In the genomic region with DNA sequence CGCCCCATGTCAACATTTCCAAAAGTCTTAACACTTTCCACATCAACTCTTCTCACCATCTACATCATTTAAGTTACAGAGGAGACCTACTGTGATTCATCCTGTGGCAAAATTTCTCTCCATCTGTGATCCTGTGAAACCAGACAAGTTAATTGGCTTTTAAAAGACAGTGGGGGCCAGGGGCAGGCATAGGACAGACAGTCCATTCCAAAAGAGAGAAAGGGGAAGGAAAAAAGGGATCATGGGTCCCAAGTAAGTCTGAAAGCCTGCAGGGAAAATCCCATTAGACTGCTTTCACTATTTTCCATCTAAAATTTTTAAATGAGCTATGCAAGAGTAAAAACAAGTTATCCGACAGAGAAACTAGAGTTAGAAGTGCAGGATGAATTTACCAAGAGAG, we compare ENCODE assay signal across 8 cellular contexts.
A peak's percentile ranks its signal among the peaks of the same experiment; 100 is the strongest.
DNase-seq lines count a peak whose midpoint lies in the region; ATAC-seq, FAIRE-seq and TF ChIP-seq lines count a peak whose summit lies in the region.

No MANE protein-coding gene starts in this region.

- FAIRE-seq in GM12892 (lab: Jason Lieb, UNC): no peak

- no peak for TF ChIP-seq CTCF in BE2C (IDR thresholded peaks at IDR 0.05; ENCODE audit: low read depth, low read length)
- no peak for TF ChIP-seq CTCF in HEK293 (tag by site-specific recombination; IDR thresholded peaks at IDR 0.05)
- TF ChIP-seq CTCF in WTC11 (IDR thresholded peaks at IDR 0.05): no peak

- H3K27ac Mint-ChIP-seq in WTC11: peak overlapping the region; percentile 93

- no peaks in the 10 kb centered on the region for H3K9me3 ChIP-seq in BE2C
- no peaks in the 10 kb centered on the region for H3K9me3 ChIP-seq in HEK293 (ENCODE audit: control insufficient read depth, insufficient read depth, low read depth, low read length)
- H3K9me3 ChIP-seq in iPS-20b (ENCODE audit: insufficient read depth, low read depth, low read length): no peaks in the 10 kb centered on the region
- H3K9me3 ChIP-seq in subcutaneous abdominal adipose tissue (ENCODE audit: control insufficient read depth in 5 of 5, low read length in 5 of 5): no peaks in the 10 kb centered on the region

- peak overlapping the region; percentile 92 for H3K4me3 Mint-ChIP-seq in WTC11

- H3K36me3 ChIP-seq in BE2C (no peaks in the 10 kb centered on the region), HEK293 (ENCODE audit: control insufficient read depth in 2 of 2, insufficient read depth in 1 of 2, low read length in 2 of 2) (no peaks in the 10 kb centered on the region; a peak in 1 of 3 replicates), iPS-20b (ENCODE audit: insufficient read depth, low read depth, low read length) (no peaks in the 10 kb centered on the region), subcutaneous abdominal adipose tissue (ENCODE audit: control insufficient read depth in 5 of 5, insufficient read depth in 5 of 5, low read length in 5 of 5) (no peaks in the 10 kb centered on the region)

- H3K27me3 Mint-ChIP-seq in WTC11 (ENCODE audit: low read depth): no peaks in the 10 kb centered on the region

- H3K4me1 ChIP-seq in BE2C (no peaks in the 10 kb centered on the region), HEK293 (ENCODE audit: control insufficient read depth, insufficient read depth, low read length) (0 out of 2 replicates have a peak, but pooled peaks cover 2% of the 10 kb centered on the region), iPS-20b (ENCODE audit: insufficient read depth, low read length) (peaks cover 9% of the 10 kb centered on the region; the same call in 1 of the 2 replicates), subcutaneous abdominal adipose tissue (ENCODE audit: control insufficient read depth in 5 of 5, insufficient read depth in 5 of 5, low read length in 5 of 5) (peaks cover 3 to 21% (median 17%) of the 10 kb centered on the region in 5 donors)

- peaks cover 5% of the 10 kb centered on the region; the same call in 1 of the 2 replicates for H3K27me3 ChIP-seq in BE2C
- H3K27me3 ChIP-seq in iPS-20b (ENCODE audit: insufficient read depth, low read length): no peaks in the 10 kb centered on the region
- H3K27me3 ChIP-seq in subcutaneous abdominal adipose tissue (ENCODE audit: control insufficient read depth in 5 of 5, insufficient read depth in 4 of 5, low read length in 5 of 5): no peaks in the 10 kb centered on the region

- DNase-seq in BE2C (no peak), WTC11 (ENCODE audit: low spot score) (no peak), GM12892 (ENCODE audit: insufficient read length) (no peak), SW480 (ENCODE audit: low spot score) (no peak)
- DNase-seq in stimulated activated CD4-positive, alpha-beta T cell treated with anti-CD3 and anti-CD28 coated beads, Interleukin-2, amount 100 ng/mL, for 48 hours: no peak

- H3K27ac ChIP-seq in HEK293 (ENCODE audit: extremely low read depth, low read depth, low read length) (no peak overlapping the region), iPS-20b (ENCODE audit: low read length) (no peak overlapping the region), subcutaneous abdominal adipose tissue (ENCODE audit: low read depth, low read length) (peak overlapping the region; percentile 75)

- peaks cover 26% of the 10 kb centered on the region for H3K4me1 Mint-ChIP-seq in WTC11

- CTCF ChIA-PET in HEK293 (lab: Yijun Ruan, JAX): interaction anchor here (0.6 to 2.6 kb wide), 14 partner anchors 9 to 369 kb away, joined by 3 to 23 read pairs (median 4); no protein-coding TSS in a partner anchor
- CTCF ChIA-PET in WTC11 (lab: Charles Lee): interaction anchor here (0.5 to 3.4 kb wide), 24 partner anchors 10 to 353 kb away, joined by 3 to 69 read pairs (median 6); partner anchors contain the start of genes MICU2, MRPL57, SKA3 and ZDHHC20

- POLR2A ChIA-PET in HEK293 (lab: Yijun Ruan, JAX) (interaction anchor here (1.0 to 1.6 kb wide), 2 partner anchors 121 kb away, joined by 4 read pairs; partner anchors contain the start of genes MRPL57 and SKA3), WTC11 (lab: Charles Lee) (interaction anchor here (1.3 to 1.9 kb wide), 2 partner anchors 121 to 180 kb away, joined by 3 to 5 read pairs; partner anchors contain the start of genes MRPL57 and SKA3)

- ATAC-seq in WTC11: no peak

- no peak for TF ChIP-seq POLR2A in GM12892 (IDR thresholded peaks at IDR 0.05; ENCODE audit: low read depth, low read length)

- H3K9ac ChIP-seq in iPS-20b (ENCODE audit: low read depth, low read length) (peak overlapping the region; percentile 49; the same call in 1 of the 2 replicates), subcutaneous abdominal adipose tissue (ENCODE audit: low read length in 5 of 5) (peak overlapping the region; percentile 35 to 89 (median 60))

- no peaks in the 10 kb centered on the region for H3K36me3 Mint-ChIP-seq in WTC11

- H3K9me3 Mint-ChIP-seq in WTC11: no peaks in the 10 kb centered on the region

- H3K4me3 ChIP-seq in BE2C (ENCODE audit: low read depth, low read length) (peak overlapping the region; percentile 81), HEK293 (ENCODE audit: low read depth, low read length) (no peak overlapping the region), iPS-20b (ENCODE audit: low read length) (peak overlapping the region; percentile 98; the same call in 1 of the 2 replicates), subcutaneous abdominal adipose tissue (ENCODE audit: low read depth in 1 of 5, low read length in 5 of 5) (peak overlapping the region; percentile 89 to 98 (median 90))

TF ChIP-seq in HEK293, 187 proteins besides CTCF, POLR2A, EP300 and RAD21:
- TF ChIP-seq ZNF433 (tag by site-specific recombination; IDR thresholded peaks at IDR 0.05; ENCODE audit: low read depth) (no peak), PRDM1 (tag by site-specific recombination; IDR thresholded peaks at IDR 0.05) (peak; percentile 64)

TF ChIP-seq in WTC11, 78 proteins besides CTCF, POLR2A, EP300 and RAD21:
- TF ChIP-seq MAX (CRISPR knock-in tag; IDR thresholded peaks at IDR 0.05) (no peak), NR2C2 (CRISPR knock-in tag; IDR thresholded peaks at IDR 0.05) (no peak), ZNF138 (CRISPR knock-in tag; conservative IDR thresholded peaks at IDR 0.05) (no peak)
- TF ChIP-seq, protein P1, sequence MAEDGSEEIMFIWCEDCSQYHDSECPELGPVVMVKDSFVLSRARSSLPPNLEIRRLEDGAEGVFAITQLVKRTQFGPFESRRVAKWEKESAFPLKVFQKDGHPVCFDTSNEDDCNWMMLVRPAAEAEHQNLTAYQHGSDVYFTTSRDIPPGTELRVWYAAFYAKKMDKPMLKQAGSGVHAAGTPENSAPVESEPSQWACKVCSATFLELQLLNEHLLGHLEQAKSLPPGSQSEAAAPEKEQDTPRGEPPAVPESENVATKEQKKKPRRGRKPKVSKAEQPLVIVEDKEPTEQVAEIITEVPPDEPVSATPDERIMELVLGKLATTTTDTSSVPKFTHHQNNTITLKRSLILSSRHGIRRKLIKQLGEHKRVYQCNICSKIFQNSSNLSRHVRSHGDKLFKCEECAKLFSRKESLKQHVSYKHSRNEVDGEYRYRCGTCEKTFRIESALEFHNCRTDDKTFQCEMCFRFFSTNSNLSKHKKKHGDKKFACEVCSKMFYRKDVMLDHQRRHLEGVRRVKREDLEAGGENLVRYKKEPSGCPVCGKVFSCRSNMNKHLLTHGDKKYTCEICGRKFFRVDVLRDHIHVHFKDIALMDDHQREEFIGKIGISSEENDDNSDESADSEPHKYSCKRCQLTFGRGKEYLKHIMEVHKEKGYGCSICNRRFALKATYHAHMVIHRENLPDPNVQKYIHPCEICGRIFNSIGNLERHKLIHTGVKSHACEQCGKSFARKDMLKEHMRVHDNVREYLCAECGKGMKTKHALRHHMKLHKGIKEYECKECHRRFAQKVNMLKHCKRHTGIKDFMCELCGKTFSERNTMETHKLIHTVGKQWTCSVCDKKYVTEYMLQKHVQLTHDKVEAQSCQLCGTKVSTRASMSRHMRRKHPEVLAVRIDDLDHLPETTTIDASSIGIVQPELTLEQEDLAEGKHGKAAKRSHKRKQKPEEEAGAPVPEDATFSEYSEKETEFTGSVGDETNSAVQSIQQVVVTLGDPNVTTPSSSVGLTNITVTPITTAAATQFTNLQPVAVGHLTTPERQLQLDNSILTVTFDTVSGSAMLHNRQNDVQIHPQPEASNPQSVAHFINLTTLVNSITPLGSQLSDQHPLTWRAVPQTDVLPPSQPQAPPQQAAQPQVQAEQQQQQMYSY (CRISPR knock-in tag; IDR thresholded peaks at IDR 0.05): no peak
